8 cellular contexts compared by ENCODE assay signal in genomic region chr1:180154003-180154324, GRCh38. TPM values are rescaled to one million over a fixed set of nuclear protein-coding genes. Genes with fewer than 3 reads are reported as not detected.
DNase-seq lines count a peak whose midpoint lies in the region; ATAC-seq lines count a peak whose summit lies in the region.

No MANE protein-coding gene starts in this region.

- no peaks in the 10 kb centered on the region for H3K27me3 ChIP-seq in BLaER1
- no peaks in the 10 kb centered on the region for H3K27me3 ChIP-seq in naive thymus-derived CD4-positive, alpha-beta T cell (ENCODE audit: control insufficient read depth in 2 of 2, insufficient read depth in 2 of 2, low read length in 2 of 2)

- H3K36me3 Mint-ChIP-seq in dendritic cell treated with granulocyte-macrophage colony-stimulating factor and Interleukin-4, amounts not matched to agents 40 ng/mL and 50 ng/mL, for 4 days (ENCODE audit: low read depth): peaks cover 48% of the 10 kb centered on the region
- peaks cover 0 to 5% (median 0%) of the 10 kb centered on the region in 5 donors for H3K36me3 Mint-ChIP-seq in naive thymus-derived CD4-positive, alpha-beta T cell

- CTCF ChIA-PET in naive thymus-derived CD4-positive, alpha-beta T cell (lab: Charles Lee): interaction anchor here (0.7 kb wide), 1 partner anchor 344 kb away, joined by 3 read pairs; no protein-coding TSS in a partner anchor

- peak overlapping the region; percentile 93 for H3K9ac ChIP-seq in BLaER1

- ATAC-seq in naive thymus-derived CD4-positive, alpha-beta T cell: no peak

- peak overlapping the region; percentile 98 for H3K4me2 ChIP-seq in BLaER1

- H3K27me3 Mint-ChIP-seq in dendritic cell treated with granulocyte-macrophage colony-stimulating factor and Interleukin-4, amounts not matched to agents 40 ng/mL and 50 ng/mL, for 4 days: no peaks in the 10 kb centered on the region
- no peaks in the 10 kb centered on the region for H3K27me3 Mint-ChIP-seq in naive thymus-derived CD4-positive, alpha-beta T cell

- peaks cover 36% of the 10 kb centered on the region for H4K20me1 ChIP-seq in BLaER1

- H3K36me3 ChIP-seq in BLaER1: peaks cover 11% of the 10 kb centered on the region; the same call in 1 of the 2 replicates
- no peaks in the 10 kb centered on the region for H3K36me3 ChIP-seq in KOPT-K1 (ENCODE audit: insufficient read depth, low read length)
- H3K36me3 ChIP-seq in naive thymus-derived CD4-positive, alpha-beta T cell (ENCODE audit: control insufficient read depth in 2 of 3, insufficient read depth in 3 of 3, low read length in 3 of 3): peaks cover 0 to 3% (median 0%) of the 10 kb centered on the region in 3 experiments

- peak overlapping the region; percentile 83 for H3K4me3 ChIP-seq in BLaER1
- peak overlapping the region; percentile 94 for H3K4me3 ChIP-seq in naive thymus-derived CD4-positive, alpha-beta T cell (ENCODE audit: low read length)

- DNase-seq in naive thymus-derived CD4-positive, alpha-beta T cell: peak in 1 of 9 donors; percentile 24
- DNase-seq in T1000 (lab: John Stamatoyannopoulos, UW) (no peak), GDM1 (lab: John Stamatoyannopoulos, UW) (no peak), NCI-H187 (lab: John Stamatoyannopoulos, UW) (no peak)
- DNase-seq in stimulated activated CD4-positive, alpha-beta T cell treated with anti-CD3 and anti-CD28 coated beads, Interleukin-2, amount 100 ng/mL, for 24 hours: no peak

- no peaks in the 10 kb centered on the region for H3K9me3 ChIP-seq in BLaER1
- no peaks in the 10 kb centered on the region for H3K9me3 ChIP-seq in KOPT-K1 (ENCODE audit: insufficient read depth, low read length, poor library complexity, severe bottlenecking)
- H3K9me3 ChIP-seq in naive thymus-derived CD4-positive, alpha-beta T cell (ENCODE audit: control insufficient read depth in 2 of 3, low read length in 3 of 3): no peaks in the 10 kb centered on the region

- intact Hi-C loops in dendritic cell treated with granulocyte-macrophage colony-stimulating factor and Interleukin-4, amounts not matched to agents 40 ng/mL and 50 ng/mL, for 4 days (cut with micrococcal nuclease): loop anchor here (10.0 kb wide), 1 partner anchor 269 kb away; the partner anchor contains the start of gene TOR1AIP1
- intact Hi-C loops in naive thymus-derived CD4-positive, alpha-beta T cell (cut with micrococcal nuclease): loop anchor here (1.0 to 10.0 kb wide), 12 partner anchors 73 to 1871 kb away; partner anchors contain the start of genes AXDND1 (in 2 of the 2), FAM20B (in 2 of the 2), XPR1 (in 2 of the 2) and CEP350 (in 1 of the 2)

- H3K27ac Mint-ChIP-seq in dendritic cell treated with granulocyte-macrophage colony-stimulating factor and Interleukin-4, amounts not matched to agents 40 ng/mL and 50 ng/mL, for 4 days: peak overlapping the region; percentile 98
- peak overlapping the region; percentile 52 to 86 (median 78) for H3K27ac Mint-ChIP-seq in naive thymus-derived CD4-positive, alpha-beta T cell

- H3K4me3 Mint-ChIP-seq in dendritic cell treated with granulocyte-macrophage colony-stimulating factor and Interleukin-4, amounts not matched to agents 40 ng/mL and 50 ng/mL, for 4 days: peak overlapping the region; percentile 86
- peak overlapping the region; percentile 80 to 99 (median 90) for H3K4me3 Mint-ChIP-seq in naive thymus-derived CD4-positive, alpha-beta T cell

- H3K9me3 Mint-ChIP-seq in dendritic cell treated with granulocyte-macrophage colony-stimulating factor and Interleukin-4, amounts not matched to agents 40 ng/mL and 50 ng/mL, for 4 days: no peaks in the 10 kb centered on the region
- peaks cover 0 to 2% (median 0%) of the 10 kb centered on the region in 11 donors for H3K9me3 Mint-ChIP-seq in naive thymus-derived CD4-positive, alpha-beta T cell

- POLR2A ChIA-PET in naive thymus-derived CD4-positive, alpha-beta T cell (lab: Charles Lee): interaction anchor here (1.0 to 2.6 kb wide), 5 partner anchors 9 to 445 kb away, joined by 3 to 13 read pairs (median 3); partner anchors contain the start of gene TOR1AIP1

- H3K27ac ChIP-seq in BLaER1: peak overlapping the region; percentile 96
- peak overlapping the region; percentile 84 for H3K27ac ChIP-seq in KOPT-K1 (ENCODE audit: low read depth, low read length, poor library complexity, severe bottlenecking)
- H3K27ac ChIP-seq in naive thymus-derived CD4-positive, alpha-beta T cell (ENCODE audit: low read depth, low read length): peak overlapping the region; percentile 78

- peaks cover 35% of the 10 kb centered on the region for H3K4me1 ChIP-seq in BLaER1
- peaks cover 7 to 20% of the 10 kb centered on the region in 2 donors for H3K4me1 ChIP-seq in naive thymus-derived CD4-positive, alpha-beta T cell (ENCODE audit: control insufficient read depth in 2 of 2, insufficient read depth in 2 of 2, low read length in 2 of 2)

- peaks cover 53% of the 10 kb centered on the region for H3K4me1 Mint-ChIP-seq in dendritic cell treated with granulocyte-macrophage colony-stimulating factor and Interleukin-4, amounts not matched to agents 40 ng/mL and 50 ng/mL, for 4 days (ENCODE audit: low read depth)
- H3K4me1 Mint-ChIP-seq in naive thymus-derived CD4-positive, alpha-beta T cell: peaks cover 22 to 40% (median 33%) of the 10 kb centered on the region in 7 donors

RNA-seq across cellular contexts. Expression of gene QSOX1, which starts 0.7 kb away (rescaled TPM):
- total RNA-seq in naive thymus-derived CD4-positive, alpha-beta T cell: 10 to 100 TPM; 22.1 to 55.6 (median 25.6) TPM
- polyA plus RNA-seq in naive thymus-derived CD4-positive, alpha-beta T cell: 10 to 100 TPM in 1 of 2 donors, 1 to 10 TPM in 1; 9.3 to 11.7 TPM
